In genomic region chr2:68040078-68040477, GRCh38 we compare ENCODE assay signal across 22 cellular contexts.
"Had no signal": no experiment of that assay in that cellular context is flagged by ENCODE, and none has a peak within 500 bp of the region (broad histone marks: within the 10 kb centered on the region; RNA-seq: fewer than 3 reads in every experiment).

No MANE protein-coding gene starts in this region.

- H3K4me3 ChIP-seq: body of pancreas, cardiac muscle cell, hepatocyte, right lobe of liver, SK-N-MC, stomach, testis, upper lobe of left lung had no signal

- H3K27ac Mint-ChIP-seq: activated T-cell treated with anti-CD3 and anti-CD28 coated beads, Interleukin-2, amount 50 U/mL, for 24 hours; activated T-helper 2 cell treated with anti-CD3 and anti-CD28 coated beads, Interferon-gamma antibody, Interleukin-2, Interleukin-4, amounts not matched to agents 10 μg/mL and 5 μg/mL and 100 μg/mL, durations not matched to agents 14 hours and 24 hours and 36 hours; stimulated activated effector memory CD8-positive, alpha-beta T cell treated with anti-CD3 and anti-CD28 coated beads, Interleukin-12 subunit alpha, Interleukin-12 subunit beta, amount 100 ng/mL, for 72 hours; T-cell; T-helper 2 cell treated with Interferon-gamma antibody and Interleukin-4, amounts not matched to agents 5 μg/mL and 100 μg/mL, for 36 hours had no signal

- H3K27me3 Mint-ChIP-seq: activated T-cell treated with anti-CD3 and anti-CD28 coated beads, Interleukin-2, amount 50 U/mL, for 24 hours; T-cell had no signal

- ATAC-seq: body of pancreas; left ventricle myocardium superior; stimulated activated effector memory CD8-positive, alpha-beta T cell treated with anti-CD3 and anti-CD28 coated beads, Interleukin-12 subunit alpha, Interleukin-12 subunit beta, amount 100 ng/mL, for 72 hours; T-cell had no signal

- DNase-seq: activated CD4-positive, alpha-beta T cell treated with anti-CD3 and anti-CD28 coated beads for 1 hour; activated naive CD4-positive, alpha-beta T cell; activated T-cell treated with anti-CD3 and anti-CD28 coated beads, Interleukin-2, amount 50 U/mL, for 24 hours; body of pancreas; cortex of kidney; glutamatergic neuron; left ventricle myocardium superior; right lobe of liver; stimulated activated CD4-positive, alpha-beta T cell treated with anti-CD3 and anti-CD28 coated beads, Interleukin-2, amount 100 ng/mL, for 24 hours; stomach; T-cell; testis; upper lobe of left lung had no signal

- H3K9me3 Mint-ChIP-seq: activated T-cell treated with anti-CD3 and anti-CD28 coated beads, Interleukin-2, amount 50 U/mL, for 24 hours; activated T-helper 2 cell treated with anti-CD3 and anti-CD28 coated beads, Interferon-gamma antibody, Interleukin-2, Interleukin-4, amounts not matched to agents 10 μg/mL and 5 μg/mL and 100 μg/mL, durations not matched to agents 14 hours and 24 hours and 36 hours; nephron; stimulated activated effector memory CD8-positive, alpha-beta T cell treated with anti-CD3 and anti-CD28 coated beads, Interleukin-12 subunit alpha, Interleukin-12 subunit beta, amount 100 ng/mL, for 72 hours; T-cell; T-helper 2 cell treated with Interferon-gamma antibody and Interleukin-4, amounts not matched to agents 5 μg/mL and 100 μg/mL, for 36 hours had no signal

- H3K9me3 ChIP-seq: body of pancreas, right lobe of liver, stomach, testis, upper lobe of left lung had no signal

- H3K27me3 ChIP-seq: body of pancreas, cardiac muscle cell, hepatocyte, right lobe of liver, stomach, testis, upper lobe of left lung had no signal

- H3K4me3 Mint-ChIP-seq: activated T-cell treated with anti-CD3 and anti-CD28 coated beads, Interleukin-2, amount 50 U/mL, for 24 hours; nephron; stimulated activated effector memory CD8-positive, alpha-beta T cell treated with anti-CD3 and anti-CD28 coated beads, Interleukin-12 subunit alpha, Interleukin-12 subunit beta, amount 100 ng/mL, for 72 hours; T-cell; T-helper 2 cell treated with Interferon-gamma antibody and Interleukin-4, amounts not matched to agents 5 μg/mL and 100 μg/mL, for 36 hours had no signal

- H3K4me1 ChIP-seq: parathyroid adenoma, right lobe of liver, testis, upper lobe of left lung had no signal

- H3K4me1 Mint-ChIP-seq: stimulated activated effector memory CD8-positive, alpha-beta T cell treated with anti-CD3 and anti-CD28 coated beads, Interleukin-12 subunit alpha, Interleukin-12 subunit beta, amount 100 ng/mL, for 72 hours had no signal

- H3K27ac ChIP-seq: body of pancreas, cardiac muscle cell, epithelial cell of prostate, hepatocyte, parathyroid adenoma, right lobe of liver, SK-N-MC, testis, upper lobe of left lung had no signal
